8 cellular contexts compared by ENCODE assay signal in the genomic region with DNA sequence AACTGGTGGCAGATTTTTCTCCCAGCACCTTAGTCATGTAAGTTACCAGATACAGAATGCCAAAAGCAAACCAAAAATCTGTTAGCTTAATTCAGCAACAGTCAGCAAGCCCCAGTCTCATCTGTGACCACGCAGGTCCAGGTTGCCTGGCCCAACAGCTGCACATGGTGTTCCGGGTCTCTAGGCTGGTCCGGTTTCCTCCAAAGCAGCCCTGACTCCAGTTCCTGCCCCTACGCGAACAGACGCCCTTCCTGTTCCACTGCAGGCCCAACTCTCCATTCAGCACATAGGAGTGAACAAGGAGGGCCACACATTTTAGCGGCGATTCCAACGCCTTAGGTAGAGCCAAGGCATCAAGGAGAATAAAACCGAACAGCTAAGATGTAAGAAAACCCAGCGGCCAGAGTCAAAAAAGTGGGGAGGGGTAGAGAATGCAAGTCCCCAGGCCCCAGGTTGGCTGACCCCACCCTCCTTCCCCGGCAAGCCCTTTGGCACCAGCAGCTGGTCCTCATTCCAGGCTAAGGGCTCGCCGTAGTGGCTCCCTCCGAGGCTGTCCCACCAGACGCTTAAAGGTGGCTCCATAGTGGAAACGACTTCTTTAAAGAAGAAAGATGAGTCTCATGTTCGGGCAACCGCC. TPM values are rescaled to one million over a fixed set of nuclear protein-coding genes. Genes with fewer than 3 reads are reported as not detected.
DNase-seq lines count a peak whose midpoint lies in the region; ATAC-seq and TF ChIP-seq lines count a peak whose summit lies in the region.

No MANE protein-coding gene starts in this region.

- H3K36me3 ChIP-seq in PC-9 (ENCODE audit: low read depth) (peaks cover 5% of the 10 kb centered on the region; the same call in 1 of the 2 replicates), neuronal stem cell (replicated peaks in 1 of 2; ENCODE audit: control insufficient read depth in 2 of 2, insufficient read depth in 2 of 2, low read length in 2 of 2) (peaks cover 0 to 42% of the 10 kb centered on the region in 2 donors)

- peaks cover 15% of the 10 kb centered on the region for H3K79me1 ChIP-seq in neuronal stem cell (ENCODE audit: low read depth, low read length)

- BruUV-seq in Calu3 (replicated peaks; lab: Mats Ljungman, UMichigan), result TSS peak; percentile 44
- BruUV-seq in PC-9 (replicated peaks; lab: Mats Ljungman, UMichigan), result no TSS peak

- TF ChIP-seq CTCF in Calu3 (IDR thresholded peaks at IDR 0.05; ENCODE audit: unreplicated experiment) (no peak), PC-9 (conservative IDR thresholded peaks at IDR 0.05) (no peak), endothelial cell (IDR thresholded peaks at IDR 0.05; ENCODE audit: unreplicated experiment) (no peak)

- ATAC-seq in HG03342 (IDR thresholded peaks at IDR 0.05; ENCODE audit: unreplicated experiment), result no peak

- H3K27me3 ChIP-seq in PC-9 (ENCODE audit: insufficient read depth, low read depth) (no peaks in the 10 kb centered on the region), neuronal stem cell (ENCODE audit: control insufficient read depth in 3 of 3, insufficient read depth in 3 of 3, low read depth in 1 of 3, low read length in 3 of 3) (peaks cover 0 to 4% (median 0%) of the 10 kb centered on the region in 3 experiments)

- H3K4me3 Mint-ChIP-seq in Calu3 (ENCODE audit: low read depth, unreplicated experiment) (peak overlapping the region; percentile 90), endothelial cell (ENCODE audit: unreplicated experiment) (peak overlapping the region; percentile 96)

- H3K9me3 Mint-ChIP-seq in Calu3 (ENCODE audit: low read depth, unreplicated experiment) (no peaks in the 10 kb centered on the region), endothelial cell (ENCODE audit: unreplicated experiment) (no peaks in the 10 kb centered on the region)

- no peak overlapping the region for H3K23ac ChIP-seq in neuronal stem cell (ENCODE audit: low read depth, low read length, poor library complexity)

- peak overlapping the region; percentile 17 for H3K27ac Mint-ChIP-seq in Calu3 (ENCODE audit: unreplicated experiment)
- peak overlapping the region; percentile 90 for H3K27ac Mint-ChIP-seq in endothelial cell (ENCODE audit: unreplicated experiment)

- POLR2A ChIA-PET in PC-9 (lab: Charles Lee; ENCODE audit: unreplicated experiment), result interaction anchor here (0.6 to 0.7 kb wide), 2 partner anchors 43 to 144 kb away, joined by 3 to 29 read pairs; no protein-coding TSS in a partner anchor

- no peak overlapping the region for H2AK5ac ChIP-seq in neuronal stem cell (ENCODE audit: low read depth, low read length)

- in situ Hi-C loops in G401 (cut with HindIII; ENCODE audit: low sequenced_read_pairs), result no loop called here

- DNase-seq in Calu3, result no peak
- DNase-seq in PC-9, result no peak
- peak; percentile 28 for DNase-seq in endothelial cell (ENCODE audit: low spot score)
- DNase-seq in neuronal stem cell (ENCODE audit: low spot score), result no peak
- no peak for DNase-seq in COLO668 (lab: John Stamatoyannopoulos, UW; ENCODE audit: unreplicated experiment)
- no peak for DNase-seq in G401 (ENCODE audit: low spot score)
- no peak for DNase-seq in AG08396 (ENCODE audit: low spot score)

- peaks cover 42% of the 10 kb centered on the region for H4K20me1 ChIP-seq in PC-9 (ENCODE audit: insufficient read depth)

- peak overlapping the region; percentile 97 for H3K4me3 ChIP-seq in PC-9
- H3K4me3 ChIP-seq in neuronal stem cell (ENCODE audit: low read length in 2 of 2), result peak overlapping the region; percentile 66 to 91

- intact Hi-C loops in Calu3 (cut with micrococcal nuclease; ENCODE audit: unreplicated experiment) (loop anchor here (5.0 kb wide), 1 partner anchor 90 kb away; no protein-coding TSS in a partner anchor), PC-9 (cut with micrococcal nuclease; ENCODE audit: unreplicated experiment) (loop anchor here (5.0 kb wide), 3 partner anchors 90 to 190 kb away; partner anchors contain the start of genes HDLBP and SEPTIN2)

- no peak overlapping the region for H3K14ac ChIP-seq in neuronal stem cell (ENCODE audit: low read length)

- no peaks in the 10 kb centered on the region for H3K9me3 ChIP-seq in PC-9 (ENCODE audit: insufficient read depth, low read depth)
- no peaks in the 10 kb centered on the region for H3K9me3 ChIP-seq in neuronal stem cell (replicated peaks in 1 of 2; ENCODE audit: control insufficient read depth in 2 of 2, insufficient read depth in 1 of 2, low read depth in 1 of 2, low read length in 2 of 2)

- H2BK12ac ChIP-seq in neuronal stem cell (ENCODE audit: low read length), result no peak overlapping the region

- H2BK15ac ChIP-seq in neuronal stem cell (ENCODE audit: low read length), result no peak overlapping the region

- H3K27me3 Mint-ChIP-seq in Calu3 (ENCODE audit: unreplicated experiment), result no peaks in the 10 kb centered on the region
- H3K27me3 Mint-ChIP-seq in endothelial cell (ENCODE audit: unreplicated experiment), result peaks cover 14% of the 10 kb centered on the region

- no peak overlapping the region for H2BK120ac ChIP-seq in neuronal stem cell (ENCODE audit: low read depth, low read length)

- no CpG with 5 or more reads among the region's 19 CpGs for WGBS in neuronal stem cell (ENCODE audit: extremely low coverage in 2 of 2, insufficient read length in 2 of 2, insufficient replicate concordance in 1 of 2), 2 donors

- no peak overlapping the region for H2BK5ac ChIP-seq in neuronal stem cell (ENCODE audit: low read length)

- no peak overlapping the region for H3K18ac ChIP-seq in neuronal stem cell (ENCODE audit: low read length)

- peaks cover 4% of the 10 kb centered on the region; the same call in 1 of the 2 replicates for H3F3A ChIP-seq in PC-9 (ENCODE audit: insufficient read depth, low read depth)

- no peaks in the 10 kb centered on the region for H3K9me2 ChIP-seq in PC-9 (ENCODE audit: insufficient read depth)

- CTCF ChIA-PET in Calu3 (lab: Charles Lee), result no interaction called here
- CTCF ChIA-PET in PC-9 (lab: Charles Lee), result interaction anchor here (1.0 kb wide), 1 partner anchor 78 kb away, joined by 4 read pairs; no protein-coding TSS in a partner anchor

- H3K4me1 ChIP-seq in PC-9 (replicated peaks; ENCODE audit: insufficient read depth) (peaks cover 19% of the 10 kb centered on the region), neuronal stem cell (ENCODE audit: control insufficient read depth in 2 of 2, insufficient read depth in 1 of 2, low read depth in 1 of 2, low read length in 2 of 2) (peaks cover 8 to 16% of the 10 kb centered on the region in 2 donors)

- H3K9ac ChIP-seq in neuronal stem cell (ENCODE audit: low read depth, low read length, poor library complexity), result peak overlapping the region; percentile 93

- H3K4ac ChIP-seq in neuronal stem cell (ENCODE audit: low read length), result no peak overlapping the region

- H3K36me3 Mint-ChIP-seq in Calu3 (ENCODE audit: insufficient read depth, unreplicated experiment) (peaks cover 47% of the 10 kb centered on the region), endothelial cell (ENCODE audit: low read depth, unreplicated experiment) (peaks cover 18% of the 10 kb centered on the region)

- H4K91ac ChIP-seq in neuronal stem cell (ENCODE audit: low read depth, low read length, poor library complexity), result no peak overlapping the region

- H2AFZ ChIP-seq in PC-9 (0 out of 2 replicates have a peak overlapping the region, but pooled peaks have one; percentile 82), neuronal stem cell (ENCODE audit: low read length) (no peak overlapping the region)

- no peak overlapping the region for H4K8ac ChIP-seq in neuronal stem cell (ENCODE audit: low read depth, low read length)

- peaks cover 53% of the 10 kb centered on the region for H3K79me2 ChIP-seq in PC-9 (ENCODE audit: low read depth)

- peak overlapping the region; percentile 97 for H3K4me2 ChIP-seq in PC-9
- peak overlapping the region; percentile 98 for H3K4me2 ChIP-seq in neuronal stem cell (ENCODE audit: insufficient read depth, low read length, poor library complexity, severe bottlenecking)

- H3K27ac ChIP-seq in PC-9 (no peak overlapping the region), neuronal stem cell (replicated peaks; ENCODE audit: low read length) (no peak overlapping the region)

- H3K4me1 Mint-ChIP-seq in Calu3 (ENCODE audit: low read depth, unreplicated experiment), result peaks cover 16% of the 10 kb centered on the region
- peaks cover 16% of the 10 kb centered on the region for H3K4me1 Mint-ChIP-seq in endothelial cell (ENCODE audit: unreplicated experiment)

RNA-seq across cellular contexts. Expression of gene STK25, which starts 1.5 kb away (rescaled TPM):
- total RNA-seq in Calu3 (2022) (149 and 159 TPM in 2 replicates), PC-9 (2021) (201 and 268 TPM in 2 replicates), endothelial cell (ENCODE audit: unreplicated experiment) (296 TPM)
- polyA plus RNA-seq in neuronal stem cell (2013, experiment 1 of 2), result 129 TPM
- polyA plus RNA-seq in neuronal stem cell (2013, experiment 2 of 2), result 118 TPM
- total RNA-seq in G401 (2014; rRNA removed; shearing (Covaris generic)), result 299 and 330 TPM in 2 replicates

RNA-seq across cellular contexts. Expression of gene BOK, which starts 51.6 kb away (rescaled TPM):
- 30.1 and 35.0 TPM in 2 replicates for total RNA-seq in Calu3 (2022)
- total RNA-seq in PC-9 (2021), result 72.8 and 107 TPM in 2 replicates
- 110 TPM for total RNA-seq in endothelial cell (ENCODE audit: unreplicated experiment)
- polyA plus RNA-seq in neuronal stem cell (2013, experiment 1 of 2), result 5.1 TPM
- polyA plus RNA-seq in neuronal stem cell (2013, experiment 2 of 2), result 4.7 TPM
- 26.9 and 36.3 TPM in 2 replicates for total RNA-seq in G401 (2014; rRNA removed; shearing (Covaris generic))
